25 cellular contexts compared by ENCODE assay signal in the genomic region with DNA sequence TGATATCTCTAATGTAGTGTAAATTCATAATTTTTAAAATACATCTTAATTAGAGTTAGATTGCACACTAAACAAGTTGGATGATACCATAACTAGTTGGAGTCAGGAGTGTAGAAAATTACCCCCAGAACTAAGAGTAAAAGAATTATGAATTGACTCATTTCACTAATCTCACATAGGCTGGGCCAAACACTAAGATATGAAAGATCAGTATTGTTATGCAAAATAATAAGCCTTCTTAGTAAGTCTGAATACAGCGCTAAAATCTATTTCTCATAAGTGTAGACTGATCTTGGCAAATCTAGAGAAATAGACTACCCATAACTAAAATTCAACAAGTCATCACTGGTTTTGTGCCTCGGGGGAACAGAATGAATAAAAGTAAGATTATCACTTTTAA.
"Had no signal": no experiment of that assay in that cellular context is flagged by ENCODE, and none has a peak within 500 bp of the region (broad histone marks: within the 10 kb centered on the region; RNA-seq: fewer than 3 reads in every experiment).

No MANE protein-coding gene starts in this region.

- H3K27ac ChIP-seq: neutrophil, pancreas, prostate gland, right lobe of liver, sigmoid colon, stomach, testis, tibial artery, transverse colon, upper lobe of right lung, uterus had no signal

- H3K27me3 ChIP-seq: neutrophil, pancreas, right lobe of liver, sigmoid colon, stomach, testis, tibial artery, transverse colon, upper lobe of right lung, uterus had no signal

- H3K36me3 ChIP-seq: neutrophil, pancreas, prostate gland, right lobe of liver, sigmoid colon, stomach, tibial artery, transverse colon, upper lobe of right lung, uterus had no signal

- H3K9me3 ChIP-seq: neutrophil, pancreas, prostate gland, right lobe of liver, sigmoid colon, stomach, testis, tibial artery, transverse colon, upper lobe of right lung, uterus had no signal

- ATAC-seq: naive thymus-derived CD8-positive, alpha-beta T cell; natural killer cell treated with Interleukin-12 subunit alpha and Interleukin-12 subunit beta and Interleukin-15 and Interleukin-18, amount 100 ng/mL, for 72 hours; pancreas; right cardiac atrium; right lobe of liver; stimulated activated effector memory CD8-positive, alpha-beta T cell treated with anti-CD3 and anti-CD28 coated beads, Interleukin-12 subunit alpha, Interleukin-12 subunit beta, amount 100 ng/mL, for 72 hours; stimulated activated naive B cell treated with anti-CD40 and anti-IgM and Interleukin-4, amounts not matched to agents 10 μg/mL and 1 μg/mL and 100 μg/mL, for 72 hours; upper lobe of right lung had no signal

- FAIRE-seq: pancreas had no signal

- H3K4me3 ChIP-seq: pancreas, prostate gland, right lobe of liver, sigmoid colon, stomach, testis, tibial artery, transverse colon, upper lobe of right lung, uterus had no signal

- DNase-seq: naive thymus-derived CD8-positive, alpha-beta T cell; nephron progenitor cell; nucleus accumbens; pancreas; retina; right cardiac atrium; right lobe of liver; sigmoid colon; small intestine; stimulated activated CD4-positive, alpha-beta T cell treated with anti-CD3 and anti-CD28 coated beads, Interleukin-15, amount 100 ng/mL, for 24 hours; stimulated activated CD4-positive, alpha-beta T cell treated with anti-CD3 and anti-CD28 coated beads, Interleukin-2, amount 100 ng/mL, for 24 hours; stimulated activated CD4-positive, alpha-beta T cell treated with anti-CD3 and anti-CD28 coated beads, Interleukin-2, amount 100 ng/mL, for 48 hours; stimulated activated CD4-positive, alpha-beta T cell treated with anti-CD3 and anti-CD28 coated beads, Interleukin-4, amount 100 ng/mL, for 24 hours; stimulated activated naive B cell treated with anti-CD40 and anti-IgM and Interleukin-4, amounts not matched to agents 10 μg/mL and 1 μg/mL and 100 μg/mL, for 72 hours; stimulated activated naive CD4-positive, alpha-beta T cell treated with Interleukin-2 at 50 U/mL for 16 hours; stomach; testis; tibial artery; transverse colon; upper lobe of right lung; uterus had no signal

- H3K4me1 ChIP-seq: pancreas, prostate gland, right lobe of liver, sigmoid colon, stomach, testis, tibial artery, transverse colon, upper lobe of right lung, uterus had no signal
